ENCODE assay signal across 1 cellular context in genomic region chr21:43328171-43328570, GRCh38.
TF ChIP-seq lines count a peak whose summit lies in the region.

No MANE protein-coding gene starts in this region.

TF ChIP-seq in K562, 482 proteins besides CTCF, POLR2A, EP300 and RAD21 (continued from another document):
- TF ChIP-seq ATF3 (IDR thresholded peaks at IDR 0.05) (no peak), ATF3 (CRISPR knock-in tag; conservative IDR thresholded peaks at IDR 0.05) (no peak), COPS2 (conservative IDR thresholded peaks at IDR 0.05) (no peak), ZNF133 (CRISPR knock-in tag; IDR thresholded peaks at IDR 0.05) (no peak), ZMIZ1 (IDR thresholded peaks at IDR 0.05; ENCODE audit: low read depth in 2 of 2, low read length in 2 of 2) (no peak), BMI1 (IDR thresholded peaks at IDR 0.05; ENCODE audit: low read length) (no peak), DDX20 (tag; IDR thresholded peaks at IDR 0.05; ENCODE audit: low read depth) (no peak), GTF2E2 (tag; IDR thresholded peaks at IDR 0.05) (no peak), PBX2 (CRISPR knock-in tag; IDR thresholded peaks at IDR 0.05; ENCODE audit: low read depth) (no peak), PBX2 (tag; conservative IDR thresholded peaks at IDR 0.05; ENCODE audit: low read depth) (no peak), TAF1 (IDR thresholded peaks at IDR 0.05; ENCODE audit: control insufficient read depth, extremely low read depth, insufficient read depth, low read length, severe bottlenecking) (no peak)
